In the genomic region with DNA sequence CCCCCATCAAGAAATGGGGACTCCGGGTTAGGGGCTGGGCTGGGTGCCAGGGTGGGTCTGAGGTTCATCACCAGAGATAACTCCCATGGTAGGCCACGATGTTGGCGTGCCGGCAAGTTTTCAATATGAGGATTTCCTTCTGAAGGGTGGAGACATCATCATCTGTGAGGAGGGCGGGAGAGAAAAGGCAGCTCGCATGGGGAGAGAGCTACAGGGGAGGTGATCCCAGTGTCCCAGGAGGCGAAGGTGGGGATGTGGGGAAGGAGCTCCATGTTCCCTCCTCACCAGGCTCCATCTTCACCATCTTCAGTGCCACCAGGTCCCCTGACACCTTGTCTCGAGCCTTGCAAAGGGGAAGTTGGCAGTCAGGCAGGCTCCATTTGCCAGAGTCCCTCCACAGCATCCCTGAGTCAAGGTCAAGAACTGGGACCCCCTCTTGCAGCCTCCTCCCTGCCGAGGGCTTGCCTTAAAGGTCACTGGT, we compare ENCODE assay signal across 10 cellular contexts. TPM values are rescaled to one million over a fixed set of nuclear protein-coding genes. Genes with fewer than 3 reads are reported as not detected.
A peak's percentile ranks its signal among the peaks of the same experiment; 100 is the strongest.
DNase-seq lines count a peak whose midpoint lies in the region; ATAC-seq and TF ChIP-seq lines count a peak whose summit lies in the region.
"Had no signal": no experiment of that assay in that cellular context is flagged by ENCODE, and none has a peak within 500 bp of the region (broad histone marks: within the 10 kb centered on the region; RNA-seq: fewer than 3 reads in every experiment).

No MANE protein-coding gene starts in this region.

- DNase-seq in activated effector memory CD4-positive, alpha-beta T cell treated with Interleukin-2 at 50 U/mL for 16 hours: peak; percentile 13
- DNase-seq in natural killer cell (no peak), H9 (no peak), mesenteric fat pad (ENCODE audit: low spot score) (no peak)
- DNase-seq: kidney glomerular epithelial cell, NCI-H524 treated with DMSO at 0.1 percent for 48 hours had no signal

- peaks cover 4% of the 10 kb centered on the region; the same call in 1 of the 2 replicates for H3K79me2 ChIP-seq in H9 (ENCODE audit: insufficient read depth, low read length)

- no peak overlapping the region for H2BK12ac ChIP-seq in H9 (ENCODE audit: insufficient read length, low read depth, low read length)

- no peak overlapping the region for H2AK5ac ChIP-seq in H9 (ENCODE audit: insufficient read length, low read length)

- no peak overlapping the region for H2BK15ac ChIP-seq in H9 (ENCODE audit: low read depth, low read length)

- TF ChIP-seq CTCF in C4-2B (conservative IDR thresholded peaks at IDR 0.05): no peak
- no peak for TF ChIP-seq CTCF in natural killer cell (IDR thresholded peaks at IDR 0.05)
- TF ChIP-seq CTCF in H9 (conservative IDR thresholded peaks at IDR 0.05): no peak

- H3K9me3 Mint-ChIP-seq in natural killer cell (no peaks in the 10 kb centered on the region), H9 (no peaks in the 10 kb centered on the region; a peak in 1 of 5 replicates)

- no peak overlapping the region for H3K4me3 ChIP-seq in HUES64 (ENCODE audit: low read length)

- no peak overlapping the region for H3K14ac ChIP-seq in H9 (ENCODE audit: insufficient read depth, low read length)

- H3K56ac ChIP-seq in H9 (ENCODE audit: insufficient read length, low read depth, low read length): no peak overlapping the region

- H3K27ac Mint-ChIP-seq in natural killer cell: peak overlapping the region; percentile 98
- peak overlapping the region in 1 of 3 experiments; percentile 14; a peak in 1 of 7 replicates for H3K27ac Mint-ChIP-seq in H9

- no peak overlapping the region for H2BK5ac ChIP-seq in H9 (ENCODE audit: insufficient read length, low read length)

- peaks cover 41 to 69% of the 10 kb centered on the region in 2 donors for H3K4me1 Mint-ChIP-seq in natural killer cell
- peaks cover 18 to 32% of the 10 kb centered on the region in 2 experiments for H3K4me1 Mint-ChIP-seq in H9

- WGBS in HUES64: 95% methylated on average over 7 of the region's 9 CpGs
- WGBS in H9 (ENCODE audit: extremely low coverage, insufficient read length, low lambda C conversion rate): no CpG with 5 or more reads among the region's 9 CpGs

- H3K36me3 ChIP-seq in HUES64 (ENCODE audit: insufficient read depth, low read length): peaks cover 24% of the 10 kb centered on the region

- no peak overlapping the region for H4K5ac ChIP-seq in H9 (ENCODE audit: insufficient read length, low read depth, low read length)

- H3K4me1 ChIP-seq in HUES64 (ENCODE audit: insufficient read depth, low read length) (peaks cover 10% of the 10 kb centered on the region), H9 (ENCODE audit: insufficient read depth, low read length) (peaks cover 4% of the 10 kb centered on the region; the same call in 1 of the 2 replicates)

- no peak overlapping the region for H3K4me2 ChIP-seq in H9 (ENCODE audit: insufficient read depth, insufficient read length, low read length)

- H2AFZ ChIP-seq in H9 (ENCODE audit: low read length): no peak overlapping the region

- no peak overlapping the region for H3K23ac ChIP-seq in H9 (ENCODE audit: insufficient read length, low read depth, low read length)

- peak overlapping the region; percentile 93; the same call in 1 of the 2 replicates for H3K27ac ChIP-seq in C4-2B
- H3K27ac ChIP-seq in HUES64 (ENCODE audit: low read depth, low read length): no peak overlapping the region
- no peak overlapping the region for H3K27ac ChIP-seq in H9 (ENCODE audit: insufficient read length, low read depth, low read length)

- H2BK120ac ChIP-seq in H9 (ENCODE audit: low read depth, low read length, poor library complexity, severe bottlenecking): no peak overlapping the region

- H4K91ac ChIP-seq in H9 (ENCODE audit: insufficient read length, low read depth, low read length): no peak overlapping the region

- no peaks in the 10 kb centered on the region for H3K27me3 ChIP-seq in HUES64 (ENCODE audit: insufficient read depth, low read length)
- H3K27me3 ChIP-seq in H9 (ENCODE audit: insufficient read depth, low read length): no peaks in the 10 kb centered on the region

- H3K4me3 Mint-ChIP-seq in natural killer cell: peak overlapping the region; percentile 100
- peak overlapping the region in 1 of 2 experiments; percentile 27; a peak in 2 of 5 replicates for H3K4me3 Mint-ChIP-seq in H9

- no peak overlapping the region for H4K8ac ChIP-seq in H9 (replicated peaks; ENCODE audit: insufficient read length, low read depth, low read length)

- H3K27me3 Mint-ChIP-seq in natural killer cell (ENCODE audit: low read depth in 2 of 2) (no peaks in the 10 kb centered on the region), H9 (ENCODE audit: low read depth) (no peaks in the 10 kb centered on the region)

- H3K18ac ChIP-seq in H9 (ENCODE audit: insufficient read length, low read depth, low read length): no peak overlapping the region

- H3T11ph ChIP-seq in H9 (ENCODE audit: low read length): no peak overlapping the region

- peaks cover 5% of the 10 kb centered on the region for H3K23me2 ChIP-seq in H9 (ENCODE audit: insufficient read length, low read depth, low read length, poor library complexity, severe bottlenecking)

- H3K36me3 Mint-ChIP-seq in natural killer cell (no peaks in the 10 kb centered on the region), H9 (ENCODE audit: insufficient read depth in 1 of 3, low read depth in 3 of 3) (peaks cover 15 to 25% (median 19%) of the 10 kb centered on the region in 3 experiments)

- ATAC-seq in natural killer cell (no peak), GM21576 (IDR thresholded peaks at IDR 0.05; ENCODE audit: unreplicated experiment) (no peak), GM19463 (IDR thresholded peaks at IDR 0.05; ENCODE audit: unreplicated experiment) (no peak)

- H3K9ac ChIP-seq in HUES64 (ENCODE audit: low read depth, low read length) (0 out of 2 replicates have a peak overlapping the region, but pooled peaks have one; percentile 8), H9 (ENCODE audit: extremely low read depth, insufficient read length, low read length) (no peak overlapping the region)

- intact Hi-C loops in natural killer cell (cut with micrococcal nuclease): no loop called here

- no peak overlapping the region for H3K4ac ChIP-seq in H9 (ENCODE audit: low read depth, low read length)

- no peaks in the 10 kb centered on the region for H4K20me1 ChIP-seq in H9 (ENCODE audit: control insufficient read depth, insufficient read depth, insufficient read length)

- H3K9me3 ChIP-seq in HUES64 (ENCODE audit: insufficient read depth, low read depth, low read length) (no peaks in the 10 kb centered on the region), H9 (ENCODE audit: control insufficient read depth, low read depth, low read length) (no peaks in the 10 kb centered on the region)

- peaks cover 3% of the 10 kb centered on the region for H3K79me1 ChIP-seq in H9 (ENCODE audit: insufficient read depth, low read depth, low read length, poor library complexity, severe bottlenecking)

- H2BK20ac ChIP-seq in H9 (ENCODE audit: low read depth, low read length, poor library complexity, severe bottlenecking): no peak overlapping the region

RNA-seq across cellular contexts. Expression of gene MAP4K1, which starts 0.4 kb away (rescaled TPM):
- 8.3 TPM for polyA plus RNA-seq in HUES64 (2013, experiment 1 of 2)
- 2.9 TPM for polyA plus RNA-seq in HUES64 (2013, experiment 2 of 2)
- 100 to 1,000 TPM; 162 to 201 (median 163) TPM for total RNA-seq in natural killer cell
- total RNA-seq in H9 (2021): 25.7 and 31.1 TPM in 2 replicates
- total RNA-seq in mesenteric fat pad: 3.9 TPM

RNA-seq across cellular contexts. Expression of gene EIF3K, which starts 1.7 kb away (rescaled TPM):
- polyA plus RNA-seq in HUES64 (2013, experiment 1 of 2): 281 TPM
- 288 TPM for polyA plus RNA-seq in HUES64 (2013, experiment 2 of 2)
- total RNA-seq in natural killer cell (100 to 1,000 TPM; 232 to 262 (median 238) TPM), H9 (2021) (341 and 345 TPM in 2 replicates), mesenteric fat pad (252 TPM)

RNA-seq across cellular contexts. Expression of gene ACTN4, which starts 30.1 kb away (rescaled TPM):
- 227 TPM for polyA plus RNA-seq in HUES64 (2013, experiment 1 of 2)
- polyA plus RNA-seq in HUES64 (2013, experiment 2 of 2): 242 TPM
- total RNA-seq in natural killer cell (100 to 1,000 TPM; 443 to 595 (median 541) TPM), H9 (2021) (369 and 386 TPM in 2 replicates), mesenteric fat pad (431 TPM)
